ENCODE assay signal across 21 cellular contexts in the genomic region with DNA sequence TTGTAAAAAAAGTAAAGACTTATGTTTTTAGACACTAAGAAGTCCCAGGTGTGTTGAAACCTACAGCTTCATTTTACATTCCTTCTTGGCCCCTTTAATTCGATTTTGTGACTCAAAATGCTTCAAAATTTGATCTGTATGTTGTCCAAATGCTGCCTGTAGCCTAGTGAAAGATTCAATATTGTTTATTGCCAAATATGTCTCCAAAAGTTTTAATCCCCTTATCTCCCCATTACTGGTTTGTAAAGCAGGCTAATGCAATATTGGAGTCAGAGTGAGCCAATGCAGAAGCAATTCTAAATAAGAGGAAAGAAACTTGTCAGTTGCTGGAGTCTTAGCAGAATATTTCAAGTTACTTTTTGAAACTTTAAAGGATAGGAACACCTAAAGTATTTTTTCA.
"Had no signal": no experiment of that assay in that cellular context is flagged by ENCODE, and none has a peak within 500 bp of the region (broad histone marks: within the 10 kb centered on the region; RNA-seq: fewer than 3 reads in every experiment).

No MANE protein-coding gene starts in this region.

- H3K79me2 ChIP-seq: hepatocyte had no signal

- ATAC-seq: foreskin keratinocyte; gastroesophageal sphincter; heart left ventricle; left colon; left lung; left ventricle myocardium superior; lower lobe of right lung; naive thymus-derived CD4-positive, alpha-beta T cell had no signal

- H3K36me3 ChIP-seq: esophagus muscularis mucosa, gastroesophageal sphincter, heart left ventricle, left lung, lower lobe of right lung had no signal

- H3K4me3 ChIP-seq: coronary artery, dorsolateral prefrontal cortex, esophagus muscularis mucosa, gastroesophageal sphincter, heart left ventricle, hepatocyte, left lung, lower lobe of right lung had no signal

- H3K4me1 ChIP-seq: esophagus muscularis mucosa, foreskin keratinocyte, gastroesophageal sphincter, heart left ventricle, left lung, lower lobe of right lung had no signal

- H3K9me3 ChIP-seq: esophagus muscularis mucosa, gastroesophageal sphincter, heart left ventricle, left lung, lower lobe of right lung had no signal

- H2AFZ ChIP-seq: hepatocyte had no signal

- DNase-seq: dermis blood vessel endothelial cell; dorsolateral prefrontal cortex; effector CD4-positive, alpha-beta T cell; effector memory CD4-positive, alpha-beta T cell; foreskin keratinocyte; heart left ventricle; hypothalamus; immature natural killer cell; islet precursor cell; kidney; kidney glomerular epithelial cell; left colon; left lung; left ventricle myocardium superior; lower lobe of right lung; mesenchymal stem cell; naive thymus-derived CD4-positive, alpha-beta T cell had no signal

- H3K27me3 ChIP-seq: dorsolateral prefrontal cortex, esophagus muscularis mucosa, foreskin keratinocyte, gastroesophageal sphincter, heart left ventricle, hepatocyte, left lung had no signal

- H3K4me2 ChIP-seq: hepatocyte had no signal

- H3K27ac ChIP-seq: coronary artery, dorsolateral prefrontal cortex, esophagus muscularis mucosa, foreskin keratinocyte, gastroesophageal sphincter, heart left ventricle, hepatocyte, left lung, lower lobe of right lung had no signal
